In the genomic region with DNA sequence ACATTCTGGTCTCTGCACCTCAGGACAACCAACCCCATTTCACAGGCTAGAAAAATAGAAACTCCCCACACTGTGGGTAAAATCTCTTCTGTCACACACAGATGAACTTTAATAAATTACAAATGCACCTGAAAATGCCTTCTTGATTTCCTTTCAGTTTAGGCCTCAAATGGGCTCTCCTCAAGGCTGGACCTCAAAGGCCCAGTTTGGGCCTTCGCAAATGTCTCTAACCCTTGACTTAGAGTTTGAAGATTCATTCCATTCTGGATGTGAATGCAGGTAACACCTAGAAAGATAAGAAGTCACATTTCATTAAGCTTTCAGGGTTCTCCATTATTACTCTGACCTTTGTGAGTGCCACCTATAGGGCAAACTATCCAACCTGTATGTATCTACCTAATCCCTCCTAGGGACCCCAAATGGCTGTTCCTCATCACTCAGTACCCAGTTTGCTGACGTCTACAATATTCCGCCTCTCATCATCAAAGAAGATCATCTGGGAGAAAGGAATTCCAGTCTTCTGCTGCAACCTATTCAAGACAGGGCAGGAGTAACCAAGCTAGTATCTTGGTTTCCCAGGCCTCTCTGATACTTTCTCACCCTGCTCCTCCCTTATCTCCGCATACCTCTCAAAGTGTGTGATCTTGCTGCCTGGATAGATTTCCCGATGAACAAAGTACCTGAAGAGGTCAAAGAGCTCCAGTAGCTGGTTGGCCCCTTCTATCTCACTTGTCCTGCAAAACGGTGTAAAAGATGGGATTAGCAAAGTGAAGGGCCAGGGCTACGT, we compare ENCODE assay signal across 8 cellular contexts. TPM values are rescaled to one million over a fixed set of nuclear protein-coding genes. Genes with fewer than 3 reads are reported as not detected.
DNase-seq lines count a peak whose midpoint lies in the region; ATAC-seq and TF ChIP-seq lines count a peak whose summit lies in the region.

No MANE protein-coding gene starts in this region.

- intact Hi-C loops in activated CD4-positive, alpha-beta T cell treated with anti-CD3 and anti-CD28 coated beads, Interleukin-2, amount 10 ng/mL, durations not matched to agents 24 days and 14 days (cut with micrococcal nuclease) = loop anchor here (1.0 kb wide), 9 partner anchors 18 to 100 kb away; a partner anchor contains a TSS

- H3K36me3 ChIP-seq in kidney epithelial cell (ENCODE audit: control insufficient read depth, insufficient read depth, low read length) = peaks cover 3% of the 10 kb centered on the region

- no peak for TF ChIP-seq CTCF in kidney epithelial cell (IDR thresholded peaks at IDR 0.05; ENCODE audit: insufficient read depth, low read length, poor library complexity, severe bottlenecking)

- no peak for ATAC-seq in GM21723 (IDR thresholded peaks at IDR 0.05; ENCODE audit: unreplicated experiment)

- H3K4me1 Mint-ChIP-seq in activated CD4-positive, alpha-beta T cell treated with anti-CD3 and anti-CD28 coated beads, Interleukin-2, amount 10 ng/mL, durations not matched to agents 24 days and 14 days = peaks cover 47% of the 10 kb centered on the region

- no peaks in the 10 kb centered on the region for H3K27me3 ChIP-seq in kidney epithelial cell (ENCODE audit: control insufficient read depth, insufficient read depth, low read length)

- H3K4me3 Mint-ChIP-seq in activated CD4-positive, alpha-beta T cell treated with anti-CD3 and anti-CD28 coated beads, Interleukin-2, amount 10 ng/mL, durations not matched to agents 24 days and 14 days = peak overlapping the region; percentile 93

- peaks cover 2% of the 10 kb centered on the region for H3K27me3 Mint-ChIP-seq in activated CD4-positive, alpha-beta T cell treated with anti-CD3 and anti-CD28 coated beads, Interleukin-2, amount 10 ng/mL, durations not matched to agents 24 days and 14 days

- H3K27ac ChIP-seq in angular gyrus (ENCODE audit: low read depth, low read length) = peak overlapping the region; percentile 85
- peak overlapping the region; percentile 79 for H3K27ac ChIP-seq in temporal lobe (ENCODE audit: low read depth, low read length)

- POLR2A ChIA-PET in HEK293T (lab: Yijun Ruan, JAX) = interaction anchor here (0.7 to 3.0 kb wide), 28 partner anchors 11 to 228 kb away, joined by 3 to 33 read pairs (median 4); a partner anchor contains a TSS

- no peaks in the 10 kb centered on the region for H3K9me3 Mint-ChIP-seq in activated CD4-positive, alpha-beta T cell treated with anti-CD3 and anti-CD28 coated beads, Interleukin-2, amount 10 ng/mL, durations not matched to agents 24 days and 14 days

- peaks cover 50% of the 10 kb centered on the region for H3K36me3 Mint-ChIP-seq in activated CD4-positive, alpha-beta T cell treated with anti-CD3 and anti-CD28 coated beads, Interleukin-2, amount 10 ng/mL, durations not matched to agents 24 days and 14 days (ENCODE audit: low read depth)

- peak overlapping the region; percentile 96 for H3K27ac Mint-ChIP-seq in activated CD4-positive, alpha-beta T cell treated with anti-CD3 and anti-CD28 coated beads, Interleukin-2, amount 10 ng/mL, durations not matched to agents 24 days and 14 days

- H3K4me3 ChIP-seq in kidney epithelial cell (ENCODE audit: low read depth, low read length) = peak overlapping the region; percentile 77

- no peak for DNase-seq in activated CD4-positive, alpha-beta T cell treated with anti-CD3 and anti-CD28 coated beads, Interleukin-2, amount 10 ng/mL, durations not matched to agents 24 days and 14 days
- DNase-seq in activated CD4-positive, alpha-beta T cell treated with anti-CD3 and anti-CD28 coated beads, Interleukin-2, amount 50 U/mL, for 48 hours = no peak
- DNase-seq in kidney epithelial cell (ENCODE audit: low read depth) (no peak), HEK293T (ENCODE audit: extremely low spot score) (no peak), epidermal melanocyte (ENCODE audit: insufficient read length, low spot score) (no peak)

- CTCF ChIA-PET in HEK293T (lab: Yijun Ruan, JAX) = interaction anchor here (0.8 to 1.0 kb wide), 2 partner anchors 85 to 120 kb away, joined by 3 read pairs; no protein-coding TSS in a partner anchor

TF ChIP-seq in HEK293T, 16 proteins besides CTCF, POLR2A, EP300 and RAD21:
- TF ChIP-seq NFRKB (IDR thresholded peaks at IDR 0.05) (no peak), TARDBP (IDR thresholded peaks at IDR 0.05) (no peak), CTBP1 (IDR thresholded peaks at IDR 0.05; ENCODE audit: borderline replicate concordance) (no peak), ZNF384 (IDR thresholded peaks at IDR 0.05) (no peak), LEF1 (IDR thresholded peaks at IDR 0.05; ENCODE audit: borderline replicate concordance) (no peak), FOXA1 (IDR thresholded peaks at IDR 0.05) (no peak), FOXK2 (IDR thresholded peaks at IDR 0.05) (no peak), FOXM1 (IDR thresholded peaks at IDR 0.05; ENCODE audit: borderline replicate concordance) (no peak), BHLHE40 (IDR thresholded peaks at IDR 0.05; ENCODE audit: borderline replicate concordance) (no peak), ELF4 (IDR thresholded peaks at IDR 0.05) (no peak), ARNT (IDR thresholded peaks at IDR 0.05) (no peak), HDGF (IDR thresholded peaks at IDR 0.05; ENCODE audit: borderline replicate concordance) (no peak), SP1 (IDR thresholded peaks at IDR 0.05) (no peak), SUZ12 (IDR thresholded peaks at IDR 0.05) (no peak), L3MBTL2 (conservative IDR thresholded peaks at IDR 0.05) (no peak)
- TF ChIP-seq, protein P1, sequence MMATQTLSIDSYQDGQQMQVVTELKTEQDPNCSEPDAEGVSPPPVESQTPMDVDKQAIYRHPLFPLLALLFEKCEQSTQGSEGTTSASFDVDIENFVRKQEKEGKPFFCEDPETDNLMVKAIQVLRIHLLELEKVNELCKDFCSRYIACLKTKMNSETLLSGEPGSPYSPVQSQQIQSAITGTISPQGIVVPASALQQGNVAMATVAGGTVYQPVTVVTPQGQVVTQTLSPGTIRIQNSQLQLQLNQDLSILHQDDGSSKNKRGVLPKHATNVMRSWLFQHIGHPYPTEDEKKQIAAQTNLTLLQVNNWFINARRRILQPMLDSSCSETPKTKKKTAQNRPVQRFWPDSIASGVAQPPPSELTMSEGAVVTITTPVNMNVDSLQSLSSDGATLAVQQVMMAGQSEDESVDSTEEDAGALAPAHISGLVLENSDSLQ (IDR thresholded peaks at IDR 0.05) = no peak
TF ChIP-seq in HEK293T: peak in this region for 0.

RNA-seq across cellular contexts. Expression of a gene that starts 0.8 kb away (rescaled TPM):
- total RNA-seq in activated CD4-positive, alpha-beta T cell treated with anti-CD3 and anti-CD28 coated beads, Interleukin-2, amount 10 ng/mL, durations not matched to agents 24 days and 14 days = 88.0 and 89.9 TPM in 2 replicates
- total RNA-seq in kidney epithelial cell (92.8 and 112 TPM in 2 replicates), temporal lobe (35.4 TPM)

RNA-seq across cellular contexts. Expression of a gene that starts 1.8 kb away (rescaled TPM):
- total RNA-seq in activated CD4-positive, alpha-beta T cell treated with anti-CD3 and anti-CD28 coated beads, Interleukin-2, amount 10 ng/mL, durations not matched to agents 24 days and 14 days = 11.6 and 13.5 TPM in 2 replicates
- total RNA-seq in kidney epithelial cell = 11.8 and 19.9 TPM in 2 replicates
- total RNA-seq in temporal lobe = 11.6 TPM

RNA-seq across cellular contexts. Expression of a gene that starts 8.6 kb away (rescaled TPM):
- total RNA-seq in activated CD4-positive, alpha-beta T cell treated with anti-CD3 and anti-CD28 coated beads, Interleukin-2, amount 10 ng/mL, durations not matched to agents 24 days and 14 days = 0.26 and 0.36 TPM in 2 replicates
- total RNA-seq in kidney epithelial cell (not detected in 2 replicates), temporal lobe (not detected)

RNA-seq across cellular contexts. Expression of a gene that starts 18.1 kb away (rescaled TPM):
- total RNA-seq in activated CD4-positive, alpha-beta T cell treated with anti-CD3 and anti-CD28 coated beads, Interleukin-2, amount 10 ng/mL, durations not matched to agents 24 days and 14 days = 188 and 190 TPM in 2 replicates
- total RNA-seq in kidney epithelial cell = 157 and 180 TPM in 2 replicates
- total RNA-seq in temporal lobe = 57.3 TPM

RNA-seq across cellular contexts. Expression of a gene that starts 18.7 kb away (rescaled TPM):
- total RNA-seq in activated CD4-positive, alpha-beta T cell treated with anti-CD3 and anti-CD28 coated beads, Interleukin-2, amount 10 ng/mL, durations not matched to agents 24 days and 14 days = 32.4 and 42.8 TPM in 2 replicates
- 54.7 and 56.6 TPM in 2 replicates for total RNA-seq in kidney epithelial cell
- 25.6 TPM for total RNA-seq in temporal lobe
